ENCODE assay signal across 22 cellular contexts in the genomic region with DNA sequence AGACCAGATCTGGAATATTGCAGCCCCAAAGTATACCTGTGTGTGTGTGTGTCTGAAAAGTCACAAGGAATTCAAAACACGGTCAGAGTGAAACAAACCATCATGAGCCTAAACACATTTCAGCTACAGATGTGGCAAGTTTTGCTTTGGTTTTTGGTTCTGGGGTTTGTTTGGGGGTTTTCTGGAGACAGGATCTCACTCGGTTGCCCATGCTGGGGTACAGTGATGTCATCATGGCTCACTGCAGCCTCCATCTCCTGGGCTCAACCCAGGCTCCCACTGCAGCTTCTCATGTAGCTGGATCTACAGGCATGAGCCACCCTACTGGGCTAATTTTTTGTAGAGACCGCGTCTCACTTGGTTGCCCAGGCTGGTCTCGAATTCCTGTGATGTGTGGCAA.
"Had no signal": no experiment of that assay in that cellular context is flagged by ENCODE, and none has a peak within 500 bp of the region (broad histone marks: within the 10 kb centered on the region; RNA-seq: fewer than 3 reads in every experiment).

No MANE protein-coding gene starts in this region.

- H3K9me3 ChIP-seq: body of pancreas, colonic mucosa, esophagus squamous epithelium, right atrium auricular region had no signal

- H3K9me3 Mint-ChIP-seq: activated naive CD4-positive, alpha-beta T cell treated with anti-CD3 and anti-CD28 coated beads, Interleukin-2, amount 50 U/mL, for 24 hours; activated T-helper 2 cell treated with anti-CD3 and anti-CD28 coated beads, Interferon-gamma antibody, Interleukin-2, Interleukin-4, amounts not matched to agents 10 μg/mL and 5 μg/mL and 100 μg/mL, durations not matched to agents 14 hours and 24 hours and 36 hours; naive thymus-derived CD8-positive, alpha-beta T cell; stimulated activated naive CD8-positive, alpha-beta T cell treated with anti-CD3 and anti-CD28 coated beads, Interleukin-15, Interleukin-2, amounts not matched to agents 100 ng/mL and 50 ng/mL, for 24 hours; T-helper 2 cell treated with Interferon-gamma antibody and Interleukin-4, amounts not matched to agents 5 μg/mL and 100 μg/mL, for 36 hours; type B pancreatic cell had no signal

- H3K4me1 Mint-ChIP-seq: activated naive CD4-positive, alpha-beta T cell treated with anti-CD3 and anti-CD28 coated beads, Interleukin-2, amount 50 U/mL, for 24 hours had no signal

- FAIRE-seq: kidney had no signal

- H3K4me3 ChIP-seq: body of pancreas, colonic mucosa, esophagus squamous epithelium, right atrium auricular region had no signal

- DNase-seq: activated CD4-positive, CD25-positive, alpha-beta regulatory T cell; activated CD8-positive, alpha-beta memory T cell treated with anti-CD3 and anti-CD28 coated beads, Interleukin-2, amount 50 U/mL, for 48 hours; amygdala; body of pancreas; caudate nucleus; colonic mucosa; esophagus squamous epithelium; hippocampal formation; kidney; left ventricle myocardium superior; mesenchymal stem cell; naive thymus-derived CD8-positive, alpha-beta T cell; occipital lobe; stimulated activated CD4-positive, alpha-beta T cell treated with anti-CD3 and anti-CD28 coated beads, Interleukin-4, amount 100 ng/mL, for 24 hours; SW 1271 had no signal

- H3K4me1 ChIP-seq: body of pancreas, colonic mucosa, right atrium auricular region had no signal

- H3K27ac Mint-ChIP-seq: activated naive CD4-positive, alpha-beta T cell treated with anti-CD3 and anti-CD28 coated beads, Interleukin-2, amount 50 U/mL, for 24 hours; activated T-helper 2 cell treated with anti-CD3 and anti-CD28 coated beads, Interferon-gamma antibody, Interleukin-2, Interleukin-4, amounts not matched to agents 10 μg/mL and 5 μg/mL and 100 μg/mL, durations not matched to agents 14 hours and 24 hours and 36 hours; naive thymus-derived CD8-positive, alpha-beta T cell; progenitor cell of endocrine pancreas; stimulated activated naive CD8-positive, alpha-beta T cell treated with anti-CD3 and anti-CD28 coated beads, Interleukin-15, Interleukin-2, amounts not matched to agents 100 ng/mL and 50 ng/mL, for 24 hours; T-helper 2 cell treated with Interferon-gamma antibody and Interleukin-4, amounts not matched to agents 5 μg/mL and 100 μg/mL, for 36 hours; type B pancreatic cell had no signal

- H3K36me3 ChIP-seq: colonic mucosa, esophagus squamous epithelium, right atrium auricular region had no signal

- ATAC-seq: body of pancreas, left ventricle myocardium superior had no signal

- H3K27me3 ChIP-seq: body of pancreas, colonic mucosa had no signal

- H3K27ac ChIP-seq: body of pancreas, colonic mucosa, esophagus squamous epithelium, right atrium auricular region had no signal

- H3K4me3 Mint-ChIP-seq: activated naive CD4-positive, alpha-beta T cell treated with anti-CD3 and anti-CD28 coated beads, Interleukin-2, amount 50 U/mL, for 24 hours; naive thymus-derived CD8-positive, alpha-beta T cell; stimulated activated naive CD8-positive, alpha-beta T cell treated with anti-CD3 and anti-CD28 coated beads, Interleukin-15, Interleukin-2, amounts not matched to agents 100 ng/mL and 50 ng/mL, for 24 hours; T-helper 2 cell treated with Interferon-gamma antibody and Interleukin-4, amounts not matched to agents 5 μg/mL and 100 μg/mL, for 36 hours; type B pancreatic cell had no signal
